8 cellular contexts compared by ENCODE assay signal in genomic region chr10:101783736-101784118, GRCh38. TPM values are rescaled to one million over a fixed set of nuclear protein-coding genes. Genes with fewer than 3 reads are reported as not detected.
A peak's percentile ranks its signal among the peaks of the same experiment; 100 is the strongest.
DNase-seq lines count a peak whose midpoint lies in the region; ATAC-seq and TF ChIP-seq lines count a peak whose summit lies in the region.

No MANE protein-coding gene starts in this region.

- TF ChIP-seq EP300 in SK-N-SH (IDR thresholded peaks at IDR 0.05; ENCODE audit: borderline replicate concordance in 1 of 2, low read depth in 1 of 2, low read length in 1 of 2): no peak

- no peaks in the 10 kb centered on the region for H3K9me3 ChIP-seq in SK-N-SH
- no peaks in the 10 kb centered on the region for H3K9me3 ChIP-seq in smooth muscle cell (replicated peaks; ENCODE audit: low read depth)

- ATAC-seq in GM18868 (IDR thresholded peaks at IDR 0.05; ENCODE audit: unreplicated experiment): no peak
- no peak for ATAC-seq in esophagus mucosa
- ATAC-seq in sciatic nerve: no peak

- H3K27me3 ChIP-seq in SK-N-SH (ENCODE audit: insufficient read depth) (no peaks in the 10 kb centered on the region), smooth muscle cell (ENCODE audit: low read depth) (peaks cover 11% of the 10 kb centered on the region)

- no peaks in the 10 kb centered on the region for H3K9me2 ChIP-seq in SK-N-SH

- H3K4me2 ChIP-seq in SK-N-SH (peak overlapping the region; percentile 91), smooth muscle cell (peak overlapping the region; percentile 92)

- H3K4me3 ChIP-seq in SK-N-SH (ENCODE audit: low read depth in 2 of 2, low read length in 1 of 2): peak overlapping the region; percentile 77 to 96
- H3K4me3 ChIP-seq in fibroblast of mammary gland (ENCODE audit: control insufficient read depth, low read depth, low read length): peak overlapping the region; percentile 91
- peak overlapping the region; percentile 75 for H3K4me3 ChIP-seq in smooth muscle cell

- H2AFZ ChIP-seq in SK-N-SH (ENCODE audit: low read depth) (peak overlapping the region; percentile 45; the same call in 1 of the 2 replicates), smooth muscle cell (ENCODE audit: low read depth) (peak overlapping the region; percentile 20)

- intact Hi-C loops in sciatic nerve (cut with DNase I): no loop called here

- TF ChIP-seq RAD21 in SK-N-SH (IDR thresholded peaks at IDR 0.05; ENCODE audit: low read length): no peak

- DNase-seq in DMS 273 (lab: John Stamatoyannopoulos, UW; ENCODE audit: unreplicated experiment) (peak; percentile 39), DMS 273 treated with DMSO at 0.1 percent for 48 hours (lab: John Stamatoyannopoulos, UW) (no peak), SK-N-SH (no peak), fibroblast of mammary gland (ENCODE audit: low read depth) (peak; percentile 43), smooth muscle cell (lab: John Stamatoyannopoulos, UW; ENCODE audit: unreplicated experiment) (no peak), sciatic nerve (ENCODE audit: low spot score) (no peak)

- H3F3A ChIP-seq in SK-N-SH (replicated peaks; ENCODE audit: insufficient read depth) (peaks cover 56% of the 10 kb centered on the region), smooth muscle cell (ENCODE audit: low read depth) (peaks cover 39% of the 10 kb centered on the region)

- peaks cover 35% of the 10 kb centered on the region for H4K20me1 ChIP-seq in SK-N-SH (ENCODE audit: insufficient read depth)
- H4K20me1 ChIP-seq in smooth muscle cell (ENCODE audit: low read depth): peaks cover 46% of the 10 kb centered on the region

- H3K79me2 ChIP-seq in SK-N-SH (ENCODE audit: insufficient read depth) (peaks cover 27% of the 10 kb centered on the region), smooth muscle cell (ENCODE audit: low read depth) (no peaks in the 10 kb centered on the region)

- peaks cover 8 to 23% of the 10 kb centered on the region in 2 experiments; a peak in 3 of 4 replicates for H3K4me1 ChIP-seq in SK-N-SH (ENCODE audit: control insufficient read depth in 1 of 2, insufficient read depth in 2 of 2, low read depth in 1 of 2, low read length in 1 of 2)
- H3K4me1 ChIP-seq in smooth muscle cell (ENCODE audit: low read depth): peaks cover 20% of the 10 kb centered on the region

- H3K27ac ChIP-seq in SK-N-SH (ENCODE audit: low read depth in 2 of 2, low read length in 1 of 2) (peak overlapping the region; percentile 70 to 72), smooth muscle cell (ENCODE audit: low read depth) (peak overlapping the region; percentile 56)

- POLR2A ChIA-PET in SK-N-SH (lab: Yijun Ruan, JAX): interaction anchor here (0.6 to 1.3 kb wide), 2 partner anchors 34 to 295 kb away, joined by 3 to 4 read pairs; partner anchors contain the start of gene OGA

- WGBS in SK-N-SH (ENCODE audit: low lambda C conversion rate): 66% methylated on average over 10 of the region's 10 CpGs
- WGBS in smooth muscle cell (ENCODE audit: low lambda C conversion rate): 53% methylated on average over 10 of the region's 10 CpGs

- TF ChIP-seq CTCF in SK-N-SH (IDR thresholded peaks at IDR 0.05) (no peak), fibroblast of mammary gland (conservative IDR thresholded peaks at IDR 0.05; ENCODE audit: control insufficient read depth, insufficient read depth, low read depth, low read length) (no peak), smooth muscle cell (IDR thresholded peaks at IDR 0.05; ENCODE audit: borderline replicate concordance, insufficient read depth, poor library complexity, severe bottlenecking) (no peak)

- CTCF ChIA-PET in SK-N-SH (lab: Yijun Ruan, JAX): interaction anchor here (0.7 to 11.7 kb wide), 14 partner anchors 8 to 577 kb away, joined by 3 to 297 read pairs (median 4); partner anchors contain the start of gene KCNIP2

- H3K9ac ChIP-seq in SK-N-SH (peak overlapping the region; percentile 74), smooth muscle cell (ENCODE audit: low read depth) (peak overlapping the region; percentile 86)

- H3K36me3 ChIP-seq in SK-N-SH (replicated peaks in 1 of 2; ENCODE audit: control insufficient read depth in 1 of 2, insufficient read depth in 2 of 2, low read length in 1 of 2) (peaks cover 37 to 48% of the 10 kb centered on the region in 2 experiments), smooth muscle cell (ENCODE audit: low read depth) (peaks cover 5% of the 10 kb centered on the region)

TF ChIP-seq in SK-N-SH, 30 proteins besides CTCF, POLR2A, EP300 and RAD21:
- TF ChIP-seq GABPA (IDR thresholded peaks at IDR 0.05; ENCODE audit: low read depth) (no peak), SIN3A (IDR thresholded peaks at IDR 0.05; ENCODE audit: borderline replicate concordance, low read depth, low read length) (0 out of 2 replicates have a peak, but pooled peaks have one; percentile 14), FOSL2 (IDR thresholded peaks at IDR 0.05; ENCODE audit: borderline replicate concordance, low read depth) (no peak), REST (IDR thresholded peaks at IDR 0.05; ENCODE audit: low read depth, low read length) (no peak)

RNA-seq across cellular contexts. Expression of gene NPM3, which starts 0.5 kb away (rescaled TPM):
- polyA plus RNA-seq in SK-N-SH (2012; rRNA removed) (89.3 and 105 TPM in 2 replicates), smooth muscle cell (10.2 and 10.5 TPM in 2 replicates)
- 71.2 and 96.6 TPM in 2 replicates for polyA plus RNA-seq in SK-N-SH (2012; cell fraction: cytosol; rRNA removed)
- polyA plus RNA-seq in SK-N-SH (2012; cell fraction: nucleus; rRNA removed): 43.9 and 55.4 TPM in 2 replicates
- total RNA-seq in smooth muscle cell (65.0 and 82.0 TPM in 2 replicates), esophagus mucosa (70.2 TPM), sciatic nerve (8.0 TPM)

RNA-seq across cellular contexts. Expression of gene FGF8, which starts 7.8 kb away (rescaled TPM):
- polyA plus RNA-seq in SK-N-SH (2012; rRNA removed): 0.34 TPM in 1 of 2 replicates, not detected in the other
- polyA plus RNA-seq in SK-N-SH (2012; cell fraction: cytosol; rRNA removed): 0.06 TPM in 1 of 2 replicates, not detected in the other
- 1.1 and 1.8 TPM in 2 replicates for polyA plus RNA-seq in SK-N-SH (2012; cell fraction: nucleus; rRNA removed)
- total RNA-seq in smooth muscle cell: not detected in 2 replicates
- not detected in 2 replicates for polyA plus RNA-seq in smooth muscle cell
- not detected for total RNA-seq in esophagus mucosa
- 0.62 TPM for total RNA-seq in sciatic nerve

RNA-seq across cellular contexts. Expression of gene OGA, which starts 34.5 kb away (rescaled TPM):
- 24.8 and 36.6 TPM in 2 replicates for polyA plus RNA-seq in SK-N-SH (2012; rRNA removed)
- polyA plus RNA-seq in SK-N-SH (2012; cell fraction: cytosol; rRNA removed): 23.2 and 28.1 TPM in 2 replicates
- polyA plus RNA-seq in SK-N-SH (2012; cell fraction: nucleus; rRNA removed): 70.8 and 133 TPM in 2 replicates
- total RNA-seq in smooth muscle cell: 98.6 and 135 TPM in 2 replicates
- 54.8 and 78.5 TPM in 2 replicates for polyA plus RNA-seq in smooth muscle cell
- 54.4 TPM for total RNA-seq in esophagus mucosa
- total RNA-seq in sciatic nerve: 187 TPM

RNA-seq across cellular contexts. Expression of gene KCNIP2, which starts 59.9 kb away (rescaled TPM):
- polyA plus RNA-seq in SK-N-SH (2012; rRNA removed) (1.0 and 1.8 TPM in 2 replicates), smooth muscle cell (0.70 and 0.87 TPM in 2 replicates)
- 0.12 and 0.38 TPM in 2 replicates for polyA plus RNA-seq in SK-N-SH (2012; cell fraction: cytosol; rRNA removed)
- 12.0 and 12.4 TPM in 2 replicates for polyA plus RNA-seq in SK-N-SH (2012; cell fraction: nucleus; rRNA removed)
- total RNA-seq in smooth muscle cell (1.3 and 3.9 TPM in 2 replicates), esophagus mucosa (0.84 TPM), sciatic nerve (18.9 TPM)

Comparison
In these comparisons a context has a peak if more than half of its experiments do, and no peak if none do; other contexts are left out.
1. DNase-seq: peak in DMS 273 (single experiment) and fibroblast of mammary gland (single experiment); none in DMS 273 treated with DMSO at 0.1 percent for 48 hours (single experiment), SK-N-SH (single experiment), smooth muscle cell (single experiment) and sciatic nerve (single experiment).
2. Peak in every context shown above with its lines, with median percentiles within 50 percentile points of each other: H3K4me3 ChIP-seq.